1 cellular context compared by ENCODE assay signal in the genomic region with DNA sequence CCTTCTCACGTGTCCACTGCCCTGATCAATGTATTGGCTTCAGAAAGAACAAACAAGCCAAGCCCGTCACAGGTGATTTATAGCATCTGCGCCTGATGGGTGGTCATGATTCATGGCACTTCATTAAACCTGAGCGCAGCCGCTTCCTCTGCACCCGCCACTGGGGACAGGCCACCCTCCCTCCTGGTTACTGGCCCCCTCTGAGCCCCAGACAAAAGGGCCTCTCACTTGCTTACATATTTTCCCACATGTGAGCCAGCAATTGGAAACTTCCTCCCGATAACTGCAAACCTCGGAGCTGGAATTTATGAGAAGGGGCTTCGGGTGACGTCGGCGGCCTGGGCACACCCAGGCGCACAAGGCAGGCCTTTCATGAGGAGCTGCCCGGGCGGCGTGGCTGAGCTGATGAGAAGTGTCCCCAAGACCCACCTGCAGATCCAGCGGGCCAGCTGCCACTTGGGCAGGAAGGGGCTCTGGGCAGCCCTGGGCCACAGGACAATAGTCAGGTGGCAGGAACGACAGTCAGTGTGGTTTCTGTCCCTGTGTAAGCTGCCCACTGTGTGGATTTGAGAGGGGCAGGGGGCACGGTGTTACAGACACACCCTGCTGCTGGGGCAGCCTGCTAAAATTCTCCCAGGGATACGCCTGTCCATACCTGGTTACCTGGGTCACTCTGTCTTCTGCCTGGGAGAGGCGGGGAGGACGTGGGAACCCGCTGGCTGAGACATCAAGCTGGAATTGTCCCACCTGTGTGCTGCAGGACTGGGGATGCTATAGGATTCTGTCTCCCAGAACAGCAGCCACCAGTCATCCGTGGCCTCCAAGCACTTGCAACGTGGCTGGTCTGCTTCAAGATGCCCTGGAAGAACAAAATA.
TF ChIP-seq lines count a peak whose summit lies in the region.

No MANE protein-coding gene starts in this region.

TF ChIP-seq in GM23338, 12 proteins besides CTCF, POLR2A, EP300 and RAD21 (continued from another document):
- TF ChIP-seq, protein P1, sequence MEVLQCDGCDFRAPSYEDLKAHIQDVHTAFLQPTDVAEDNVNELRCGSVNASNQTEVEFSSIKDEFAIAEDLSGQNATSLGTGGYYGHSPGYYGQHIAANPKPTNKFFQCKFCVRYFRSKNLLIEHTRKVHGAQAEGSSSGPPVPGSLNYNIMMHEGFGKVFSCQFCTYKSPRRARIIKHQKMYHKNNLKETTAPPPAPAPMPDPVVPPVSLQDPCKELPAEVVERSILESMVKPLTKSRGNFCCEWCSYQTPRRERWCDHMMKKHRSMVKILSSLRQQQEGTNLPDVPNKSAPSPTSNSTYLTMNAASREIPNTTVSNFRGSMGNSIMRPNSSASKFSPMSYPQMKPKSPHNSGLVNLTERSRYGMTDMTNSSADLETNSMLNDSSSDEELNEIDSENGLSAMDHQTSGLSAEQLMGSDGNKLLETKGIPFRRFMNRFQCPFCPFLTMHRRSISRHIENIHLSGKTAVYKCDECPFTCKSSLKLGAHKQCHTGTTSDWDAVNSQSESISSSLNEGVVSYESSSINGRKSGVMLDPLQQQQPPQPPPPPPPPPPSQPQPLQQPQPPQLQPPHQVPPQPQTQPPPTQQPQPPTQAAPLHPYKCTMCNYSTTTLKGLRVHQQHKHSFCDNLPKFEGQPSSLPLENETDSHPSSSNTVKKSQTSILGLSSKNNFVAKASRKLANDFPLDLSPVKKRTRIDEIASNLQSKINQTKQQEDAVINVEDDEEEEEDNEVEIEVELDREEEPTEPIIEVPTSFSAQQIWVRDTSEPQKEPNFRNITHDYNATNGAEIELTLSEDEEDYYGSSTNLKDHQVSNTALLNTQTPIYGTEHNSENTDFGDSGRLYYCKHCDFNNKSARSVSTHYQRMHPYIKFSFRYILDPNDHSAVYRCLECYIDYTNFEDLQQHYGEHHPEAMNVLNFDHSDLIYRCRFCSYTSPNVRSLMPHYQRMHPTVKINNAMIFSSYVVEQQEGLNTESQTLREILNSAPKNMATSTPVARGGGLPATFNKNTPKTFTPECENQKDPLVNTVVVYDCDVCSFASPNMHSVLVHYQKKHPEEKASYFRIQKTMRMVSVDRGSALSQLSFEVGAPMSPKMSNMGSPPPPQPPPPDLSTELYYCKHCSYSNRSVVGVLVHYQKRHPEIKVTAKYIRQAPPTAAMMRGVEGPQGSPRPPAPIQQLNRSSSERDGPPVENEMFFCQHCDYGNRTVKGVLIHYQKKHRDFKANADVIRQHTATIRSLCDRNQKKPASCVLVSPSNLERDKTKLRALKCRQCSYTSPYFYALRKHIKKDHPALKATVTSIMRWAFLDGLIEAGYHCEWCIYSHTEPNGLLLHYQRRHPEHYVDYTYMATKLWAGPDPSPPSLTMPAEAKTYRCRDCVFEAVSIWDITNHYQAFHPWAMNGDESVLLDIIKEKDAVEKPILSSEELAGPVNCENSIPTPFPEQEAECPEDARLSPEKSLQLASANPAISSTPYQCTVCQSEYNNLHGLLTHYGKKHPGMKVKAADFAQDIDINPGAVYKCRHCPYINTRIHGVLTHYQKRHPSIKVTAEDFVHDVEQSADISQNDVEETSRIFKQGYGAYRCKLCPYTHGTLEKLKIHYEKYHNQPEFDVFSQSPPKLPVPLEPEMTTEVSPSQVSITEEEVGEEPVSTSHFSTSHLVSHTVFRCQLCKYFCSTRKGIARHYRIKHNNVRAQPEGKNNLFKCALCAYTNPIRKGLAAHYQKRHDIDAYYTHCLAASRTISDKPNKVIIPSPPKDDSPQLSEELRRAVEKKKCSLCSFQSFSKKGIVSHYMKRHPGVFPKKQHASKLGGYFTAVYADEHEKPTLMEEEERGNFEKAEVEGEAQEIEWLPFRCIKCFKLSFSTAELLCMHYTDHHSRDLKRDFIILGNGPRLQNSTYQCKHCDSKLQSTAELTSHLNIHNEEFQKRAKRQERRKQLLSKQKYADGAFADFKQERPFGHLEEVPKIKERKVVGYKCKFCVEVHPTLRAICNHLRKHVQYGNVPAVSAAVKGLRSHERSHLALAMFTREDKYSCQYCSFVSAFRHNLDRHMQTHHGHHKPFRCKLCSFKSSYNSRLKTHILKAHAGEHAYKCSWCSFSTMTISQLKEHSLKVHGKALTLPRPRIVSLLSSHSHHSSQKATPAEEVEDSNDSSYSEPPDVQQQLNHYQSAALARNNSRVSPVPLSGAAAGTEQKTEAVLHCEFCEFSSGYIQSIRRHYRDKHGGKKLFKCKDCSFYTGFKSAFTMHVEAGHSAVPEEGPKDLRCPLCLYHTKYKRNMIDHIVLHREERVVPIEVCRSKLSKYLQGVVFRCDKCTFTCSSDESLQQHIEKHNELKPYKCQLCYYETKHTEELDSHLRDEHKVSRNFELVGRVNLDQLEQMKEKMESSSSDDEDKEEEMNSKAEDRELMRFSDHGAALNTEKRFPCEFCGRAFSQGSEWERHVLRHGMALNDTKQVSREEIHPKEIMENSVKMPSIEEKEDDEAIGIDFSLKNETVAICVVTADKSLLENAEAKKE (CRISPR knock-in tag; IDR thresholded peaks at IDR 0.05), result no peak
- TF ChIP-seq ZNF331 (CRISPR knock-in tag; IDR thresholded peaks at IDR 0.05; ENCODE audit: low read depth) (no peak), STAT1 (IDR thresholded peaks at IDR 0.05; ENCODE audit: unreplicated experiment) (no peak), EZH2 (IDR thresholded peaks at IDR 0.05; ENCODE audit: low read depth, unreplicated experiment) (no peak), EZH2phosphoT487 (IDR thresholded peaks at IDR 0.05; ENCODE audit: unreplicated experiment) (no peak), JUNB (IDR thresholded peaks at IDR 0.05; ENCODE audit: unreplicated experiment) (no peak), POLR2AphosphoS5 (IDR thresholded peaks at IDR 0.05; ENCODE audit: low read depth) (no peak), NANOG (IDR thresholded peaks at IDR 0.05; ENCODE audit: borderline replicate concordance) (no peak)
TF ChIP-seq in GM23338: peak in this region for 0.
